In the genomic region with DNA sequence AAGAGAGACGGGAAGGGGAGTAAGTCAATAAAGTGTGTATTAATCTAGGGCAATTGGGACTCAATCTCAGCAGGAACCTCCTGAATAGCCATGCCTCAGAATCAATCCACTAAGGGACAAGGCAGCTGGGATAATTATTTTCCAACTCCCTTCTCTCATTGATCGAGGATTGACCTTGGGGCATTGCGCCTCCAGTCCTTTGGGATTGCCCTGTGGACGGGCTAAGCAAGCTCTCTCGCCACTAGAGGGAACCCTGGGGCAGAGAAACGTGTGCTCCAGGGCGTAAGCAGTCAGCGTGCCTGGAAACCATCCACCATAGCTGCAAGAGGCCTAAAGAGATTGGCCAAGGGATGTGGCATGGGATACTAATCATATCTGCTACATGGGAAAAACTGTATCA, we compare ENCODE assay signal across 8 cellular contexts. TPM values are rescaled to one million over a fixed set of nuclear protein-coding genes. Genes with fewer than 3 reads are reported as not detected.
DNase-seq lines count a peak whose midpoint lies in the region; ATAC-seq, FAIRE-seq and TF ChIP-seq lines count a peak whose summit lies in the region.

No MANE protein-coding gene starts in this region.

- H3K4me3 Mint-ChIP-seq in activated T-cell treated with anti-CD3 and anti-CD28 coated beads, Interleukin-2, amount 50 U/mL, for 4 hours = no peak overlapping the region

- peaks cover 5% of the 10 kb centered on the region for H3K9me3 Mint-ChIP-seq in activated T-cell treated with anti-CD3 and anti-CD28 coated beads, Interleukin-2, amount 50 U/mL, for 4 hours

- H3K36me3 Mint-ChIP-seq in activated T-cell treated with anti-CD3 and anti-CD28 coated beads, Interleukin-2, amount 50 U/mL, for 4 hours (ENCODE audit: insufficient read depth) = no peaks in the 10 kb centered on the region

- CTCF ChIA-PET in HEK293T (lab: Yijun Ruan, JAX) = no interaction called here

- FAIRE-seq in D721Med (lab: Jason Lieb, UNC) = no peak

- DNase-seq in D721Med (ENCODE audit: insufficient read length, low spot score) = no peak
- peak; percentile 78 for DNase-seq in HEK293T (ENCODE audit: extremely low spot score)
- peak; percentile 50 for DNase-seq in NCI-H526 treated with DMSO at 0.1 percent for 48 hours (lab: John Stamatoyannopoulos, UW)
- peak; percentile 8 for DNase-seq in activated T-cell treated with anti-CD3 and anti-CD28 coated beads, Interleukin-2, amount 50 U/mL, for 4 hours
- peak; percentile 37 for DNase-seq in globus pallidus (ENCODE audit: low spot score)
- peak; percentile 46 for DNase-seq in pons (ENCODE audit: low spot score)

- peak in 1 of 2 donors; percentile 71 for ATAC-seq in activated T-cell treated with anti-CD3 and anti-CD28 coated beads, Interleukin-2, amount 50 U/mL, for 4 hours
- ATAC-seq in GM21515 (IDR thresholded peaks at IDR 0.05; ENCODE audit: unreplicated experiment) (no peak), GM21423 (IDR thresholded peaks at IDR 0.05; ENCODE audit: unreplicated experiment) (no peak)

- no peaks in the 10 kb centered on the region for H3K4me1 Mint-ChIP-seq in activated T-cell treated with anti-CD3 and anti-CD28 coated beads, Interleukin-2, amount 50 U/mL, for 4 hours (ENCODE audit: low read depth)

- H3K27me3 Mint-ChIP-seq in activated T-cell treated with anti-CD3 and anti-CD28 coated beads, Interleukin-2, amount 50 U/mL, for 4 hours (ENCODE audit: low read depth) = peaks cover 22% of the 10 kb centered on the region

- peak; percentile 36 for TF ChIP-seq CTCF in D721Med (IDR thresholded peaks at IDR 0.05; ENCODE audit: insufficient read depth, missing control alignments)

- POLR2A ChIA-PET in HEK293T (lab: Yijun Ruan, JAX) = no interaction called here

TF ChIP-seq in HEK293T, 16 proteins besides CTCF, POLR2A, EP300 and RAD21:
- TF ChIP-seq ARNT (IDR thresholded peaks at IDR 0.05) = no peak
- no peak for TF ChIP-seq SUZ12 (IDR thresholded peaks at IDR 0.05)
- no peak for TF ChIP-seq ZNF384 (IDR thresholded peaks at IDR 0.05)
- TF ChIP-seq SP1 (IDR thresholded peaks at IDR 0.05) = no peak
- TF ChIP-seq NFRKB (IDR thresholded peaks at IDR 0.05) = no peak

RNA-seq across cellular contexts. Expression of gene ERCC4, which starts 53.9 kb away (rescaled TPM):
- total RNA-seq in activated T-cell treated with anti-CD3 and anti-CD28 coated beads, Interleukin-2, amount 50 U/mL, for 4 hours = 10 to 100 TPM; 11.4 to 16.7 (median 12.1) TPM
